Comparison of ENCODE assay signal across 12 cellular contexts in genomic region chr1:45621895-45622266, GRCh38. TPM values are rescaled to one million over a fixed set of nuclear protein-coding genes. Genes with fewer than 3 reads are reported as not detected.
DNase-seq lines count a peak whose midpoint lies in the region; ATAC-seq and TF ChIP-seq lines count a peak whose summit lies in the region.
"Had no signal": no experiment of that assay in that cellular context is flagged by ENCODE, and none has a peak within 500 bp of the region (broad histone marks: within the 10 kb centered on the region; RNA-seq: fewer than 3 reads in every experiment).

No MANE protein-coding gene starts in this region.

- H3K9me3 ChIP-seq in SK-N-SH (no peaks in the 10 kb centered on the region), subcutaneous abdominal adipose tissue (ENCODE audit: control insufficient read depth in 5 of 5, low read length in 5 of 5) (no peaks in the 10 kb centered on the region)

- no peak for DNase-seq in SK-N-SH
- no peak for DNase-seq in left colon
- no peak for DNase-seq in chondrocyte (ENCODE audit: low spot score)
- no peak for DNase-seq in effector CD4-positive, alpha-beta T cell
- DNase-seq: CD4-positive, alpha-beta memory T cell; midbrain; NCI-H226; WERI-Rb-1 had no signal

- H3K4me1 Mint-ChIP-seq in dendritic cell treated with granulocyte-macrophage colony-stimulating factor and Interleukin-4, amounts not matched to agents 40 ng/mL and 50 ng/mL, for 4 days (ENCODE audit: low read depth): peaks cover 24% of the 10 kb centered on the region
- no peaks in the 10 kb centered on the region for H3K4me1 Mint-ChIP-seq in chondrocyte (ENCODE audit: low read depth)

- no peak for TF ChIP-seq RAD21 in SK-N-SH (IDR thresholded peaks at IDR 0.05; ENCODE audit: low read length)

- CTCF ChIA-PET in SK-N-SH (lab: Yijun Ruan, JAX): no interaction called here

- H3K9me2 ChIP-seq in SK-N-SH: no peaks in the 10 kb centered on the region

- no peak for TF ChIP-seq EP300 in SK-N-SH (IDR thresholded peaks at IDR 0.05; ENCODE audit: borderline replicate concordance in 1 of 2, low read depth in 1 of 2, low read length in 1 of 2)

- peak overlapping the region; percentile 68 for H3K27ac Mint-ChIP-seq in dendritic cell treated with granulocyte-macrophage colony-stimulating factor and Interleukin-4, amounts not matched to agents 40 ng/mL and 50 ng/mL, for 4 days
- no peak overlapping the region for H3K27ac Mint-ChIP-seq in chondrocyte (ENCODE audit: unreplicated experiment)

- H3K4me2 ChIP-seq in SK-N-SH: no peak overlapping the region

- no peak overlapping the region for H2AFZ ChIP-seq in SK-N-SH (ENCODE audit: low read depth)

- H3K27ac ChIP-seq in SK-N-SH (ENCODE audit: low read depth in 2 of 2, low read length in 1 of 2) (no peak overlapping the region), subcutaneous abdominal adipose tissue (ENCODE audit: low read depth, low read length) (peak overlapping the region; percentile 46)
- H3K27ac ChIP-seq: WERI-Rb-1 had no signal

- peaks cover 26 to 41% of the 10 kb centered on the region in 2 experiments for H3K36me3 ChIP-seq in SK-N-SH (replicated peaks in 1 of 2; ENCODE audit: control insufficient read depth in 1 of 2, insufficient read depth in 2 of 2, low read length in 1 of 2)
- peaks cover 3 to 56% (median 31%) of the 10 kb centered on the region in 5 donors for H3K36me3 ChIP-seq in subcutaneous abdominal adipose tissue (ENCODE audit: control insufficient read depth in 5 of 5, insufficient read depth in 5 of 5, low read length in 5 of 5)

- POLR2A ChIA-PET in SK-N-SH (lab: Yijun Ruan, JAX): interaction anchor here (0.6 kb wide), 1 partner anchor 296 kb away, joined by 3 read pairs; no protein-coding TSS in a partner anchor

- no peaks in the 10 kb centered on the region for H3K9me3 Mint-ChIP-seq in dendritic cell treated with granulocyte-macrophage colony-stimulating factor and Interleukin-4, amounts not matched to agents 40 ng/mL and 50 ng/mL, for 4 days
- no peaks in the 10 kb centered on the region for H3K9me3 Mint-ChIP-seq in chondrocyte (ENCODE audit: low read depth)
- H3K9me3 Mint-ChIP-seq: CD4-positive, alpha-beta memory T cell had no signal

- TF ChIP-seq CTCF in SK-N-SH (IDR thresholded peaks at IDR 0.05): no peak
- TF ChIP-seq CTCF in chondrocyte (IDR thresholded peaks at IDR 0.05): no peak

- peak; percentile 2; the same call in 1 of the 3 replicates for ATAC-seq in SK-N-SH treated with all-trans-retinoic acid at 6 μM for 48 hours
- ATAC-seq in left colon: peak; percentile 6
- no peak for ATAC-seq in GM21367 (IDR thresholded peaks at IDR 0.05; ENCODE audit: unreplicated experiment)

- H3K4me3 ChIP-seq in SK-N-SH (ENCODE audit: low read depth in 2 of 2, low read length in 1 of 2): no peak overlapping the region
- peak overlapping the region in 4 of 5 donors; percentile 41 to 61 (median 54) for H3K4me3 ChIP-seq in subcutaneous abdominal adipose tissue (ENCODE audit: low read depth in 1 of 5, low read length in 5 of 5)

- peaks cover 45% of the 10 kb centered on the region for H3K36me3 Mint-ChIP-seq in dendritic cell treated with granulocyte-macrophage colony-stimulating factor and Interleukin-4, amounts not matched to agents 40 ng/mL and 50 ng/mL, for 4 days (ENCODE audit: low read depth)
- peaks cover 13% of the 10 kb centered on the region for H3K36me3 Mint-ChIP-seq in chondrocyte (ENCODE audit: low read depth)

- H3K4me1 ChIP-seq in SK-N-SH (ENCODE audit: control insufficient read depth in 1 of 2, insufficient read depth in 2 of 2, low read depth in 1 of 2, low read length in 1 of 2): no peaks in the 10 kb centered on the region; a peak in 1 of 4 replicates
- peaks cover 5 to 52% (median 34%) of the 10 kb centered on the region in 5 donors for H3K4me1 ChIP-seq in subcutaneous abdominal adipose tissue (ENCODE audit: control insufficient read depth in 5 of 5, insufficient read depth in 5 of 5, low read length in 5 of 5)

- H3F3A ChIP-seq in SK-N-SH (replicated peaks; ENCODE audit: insufficient read depth): peaks cover 39% of the 10 kb centered on the region

- WGBS in SK-N-SH (ENCODE audit: low lambda C conversion rate): 96% methylated on average over 5 of the region's 9 CpGs

- intact Hi-C loops in dendritic cell treated with granulocyte-macrophage colony-stimulating factor and Interleukin-4, amounts not matched to agents 40 ng/mL and 50 ng/mL, for 4 days (cut with micrococcal nuclease): no loop called here
- intact Hi-C loops in left colon (cut with DNase I, micrococcal nuclease): no loop called here

- H4K20me1 ChIP-seq in SK-N-SH (ENCODE audit: insufficient read depth): no peaks in the 10 kb centered on the region

- H3K79me2 ChIP-seq in SK-N-SH (ENCODE audit: insufficient read depth): no peaks in the 10 kb centered on the region

- H3K27me3 ChIP-seq in SK-N-SH (ENCODE audit: insufficient read depth) (no peaks in the 10 kb centered on the region), subcutaneous abdominal adipose tissue (ENCODE audit: control insufficient read depth in 5 of 5, insufficient read depth in 4 of 5, low read length in 5 of 5) (no peaks in the 10 kb centered on the region)

- H3K9ac ChIP-seq in SK-N-SH: no peak overlapping the region
- H3K9ac ChIP-seq in subcutaneous abdominal adipose tissue (ENCODE audit: low read length in 5 of 5): peak overlapping the region in 1 of 5 donors; percentile 55

- H3K4me3 Mint-ChIP-seq in dendritic cell treated with granulocyte-macrophage colony-stimulating factor and Interleukin-4, amounts not matched to agents 40 ng/mL and 50 ng/mL, for 4 days: no peak overlapping the region
- H3K4me3 Mint-ChIP-seq in chondrocyte (ENCODE audit: unreplicated experiment): no peak overlapping the region
- H3K4me3 Mint-ChIP-seq: CD4-positive, alpha-beta memory T cell had no signal

- H3K27me3 Mint-ChIP-seq in dendritic cell treated with granulocyte-macrophage colony-stimulating factor and Interleukin-4, amounts not matched to agents 40 ng/mL and 50 ng/mL, for 4 days: no peaks in the 10 kb centered on the region
- H3K27me3 Mint-ChIP-seq in chondrocyte (ENCODE audit: low read depth): no peaks in the 10 kb centered on the region
- H3K27me3 Mint-ChIP-seq: CD4-positive, alpha-beta memory T cell had no signal

TF ChIP-seq in SK-N-SH treated with all-trans-retinoic acid at 6 μM for 48 hours, 23 proteins besides CTCF, POLR2A, EP300 and RAD21:
- TF ChIP-seq OSR1 (CRISPR knock-in tag; IDR thresholded peaks at IDR 0.05) (no peak), ESRRG (CRISPR knock-in tag; IDR thresholded peaks at IDR 0.05) (no peak), CSDC2 (CRISPR knock-in tag; IDR thresholded peaks at IDR 0.05) (no peak)

TF ChIP-seq in SK-N-SH, 30 proteins besides CTCF, POLR2A, EP300 and RAD21:
- TF ChIP-seq POLR2AphosphoS5 (IDR thresholded peaks at IDR 0.05; ENCODE audit: low read depth, low read length): no peak; the same call in 1 of the 2 replicates
- TF ChIP-seq EZH2phosphoT487 (IDR thresholded peaks at IDR 0.05; ENCODE audit: borderline replicate concordance, low read depth): no peak
- TF ChIP-seq GABPA (IDR thresholded peaks at IDR 0.05; ENCODE audit: low read depth): no peak
- TF ChIP-seq USF1 (IDR thresholded peaks at IDR 0.05; ENCODE audit: borderline replicate concordance, low read depth): no peak
- TF ChIP-seq JUND (IDR thresholded peaks at IDR 0.05): no peak
- TF ChIP-seq YY1 (IDR thresholded peaks at IDR 0.05; ENCODE audit: low read depth): no peak
- no peak for TF ChIP-seq SMC3 (IDR thresholded peaks at IDR 0.05; ENCODE audit: low read depth, low read length)
- no peak for TF ChIP-seq REST (IDR thresholded peaks at IDR 0.05; ENCODE audit: low read depth, low read length)
- no peak for TF ChIP-seq RCOR1 (IDR thresholded peaks at IDR 0.05; ENCODE audit: low read length)
- no peak for TF ChIP-seq FOXJ3 (CRISPR knock-in tag; IDR thresholded peaks at IDR 0.05)
- TF ChIP-seq FOSL2 (IDR thresholded peaks at IDR 0.05; ENCODE audit: borderline replicate concordance, low read depth): no peak

RNA-seq across cellular contexts. Expression of gene CCDC17, which starts 2.0 kb away (rescaled TPM):
- polyA plus RNA-seq in SK-N-SH (2012; rRNA removed): 0.31 and 0.41 TPM in 2 replicates
- 0.04 and 0.08 TPM in 2 replicates for polyA plus RNA-seq in SK-N-SH (2012; cell fraction: cytosol; rRNA removed)
- polyA plus RNA-seq in SK-N-SH (2012; cell fraction: nucleus; rRNA removed): 4.5 and 6.3 TPM in 2 replicates
- total RNA-seq in left colon (1 to 10 TPM; 2.8 to 5.6 TPM), chondrocyte (0.90 to 2.8 TPM (median 0.90 TPM) in 3 replicates)

RNA-seq across cellular contexts. Expression of gene NASP, which starts 38.0 kb away (rescaled TPM):
- polyA plus RNA-seq in SK-N-SH (2012; rRNA removed): 152 and 153 TPM in 2 replicates
- polyA plus RNA-seq in SK-N-SH (2012; cell fraction: cytosol; rRNA removed): 147 and 148 TPM in 2 replicates
- polyA plus RNA-seq in SK-N-SH (2012; cell fraction: nucleus; rRNA removed): 145 and 158 TPM in 2 replicates
- 10 to 100 TPM; 41.3 to 48.7 TPM for total RNA-seq in left colon
- 38.9 to 76.9 TPM (median 42.3 TPM) in 3 replicates for total RNA-seq in chondrocyte

Comparison
In these comparisons a context has a peak if more than half of its experiments do, and no peak if none do; other contexts are left out.
1. H3K4me3 ChIP-seq: peak in subcutaneous abdominal adipose tissue (4 of 5); none in SK-N-SH (0 of 2).